In the genomic region with DNA sequence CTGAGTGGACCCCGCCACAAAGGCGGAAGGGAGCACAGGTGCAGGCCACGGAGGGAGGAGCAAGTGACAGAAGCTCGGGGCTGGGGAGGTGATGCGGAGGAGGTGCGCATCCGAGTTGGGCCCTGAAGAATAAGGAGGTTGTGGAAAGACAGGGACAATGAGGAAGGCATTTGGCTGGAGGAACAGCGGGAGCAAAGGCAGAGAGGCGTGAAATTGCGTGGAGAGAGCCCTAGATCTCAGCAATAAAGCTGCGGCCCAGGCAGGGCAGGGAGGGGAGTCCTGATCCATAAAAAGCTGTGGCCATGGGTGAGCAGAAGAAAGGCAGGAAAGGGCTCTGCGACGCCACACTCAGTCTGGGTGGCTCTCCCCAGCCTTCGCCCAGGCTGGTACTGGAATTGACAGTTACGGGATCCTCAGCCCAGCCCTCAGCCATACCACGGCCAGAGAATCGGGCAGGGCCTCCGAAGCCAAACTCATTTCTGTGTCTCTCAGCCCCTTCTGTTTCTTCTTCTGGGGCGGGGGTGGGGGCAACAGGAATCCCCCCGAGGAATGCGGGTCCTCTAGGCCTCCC, we compare ENCODE assay signal across 1 cellular context.
TF ChIP-seq lines count a peak whose summit lies in the region.

No MANE protein-coding gene starts in this region.

TF ChIP-seq in H1, 55 proteins besides CTCF, POLR2A, EP300 and RAD21 (continued from another document):
- no peak for TF ChIP-seq CBX8 (IDR thresholded peaks at IDR 0.05; ENCODE audit: borderline replicate concordance, low read depth, low read length)
- no peak for TF ChIP-seq SIX5 (IDR thresholded peaks at IDR 0.05; ENCODE audit: low read depth, low read length)
- no peak for TF ChIP-seq SP4 (IDR thresholded peaks at IDR 0.05; ENCODE audit: low read length)
- TF ChIP-seq KDM4A (IDR thresholded peaks at IDR 0.05; ENCODE audit: low read depth, low read length, severe bottlenecking): no peak
- no peak for TF ChIP-seq TAF7 (optimal IDR thresholded peaks at IDR 0.05; ENCODE audit: borderline replicate concordance, low read depth, low read length)
- TF ChIP-seq SIN3A (conservative IDR thresholded peaks at IDR 0.05 in 1 of 2, IDR thresholded peaks at IDR 0.05 in 1 of 2; ENCODE audit: low read depth in 1 of 2, low read length in 2 of 2): no peak
- TF ChIP-seq CREB1 (IDR thresholded peaks at IDR 0.05): no peak
- no peak for TF ChIP-seq SP1 (IDR thresholded peaks at IDR 0.05; ENCODE audit: low read depth, low read length)
- no peak for TF ChIP-seq SUZ12 (IDR thresholded peaks at IDR 0.05; ENCODE audit: low read length)
